Comparison of ENCODE assay signal across 7 cellular contexts in genomic region chr2:113156278-113157107, GRCh38. TPM values are rescaled to one million over a fixed set of nuclear protein-coding genes. Genes with fewer than 3 reads are reported as not detected.
DNase-seq lines count a peak whose midpoint lies in the region; ATAC-seq and TF ChIP-seq lines count a peak whose summit lies in the region.

No MANE protein-coding gene starts in this region.

- no peaks in the 10 kb centered on the region for H3K9me3 Mint-ChIP-seq in endodermal cell

- DNase-seq in NCI-H345 (lab: John Stamatoyannopoulos, UW) (peak; percentile 66), endodermal cell (peak; percentile 74), prostate gland (ENCODE audit: low spot score) (no peak), caudate nucleus (lab: John Stamatoyannopoulos, UW) (no peak)

- no peaks in the 10 kb centered on the region for H3K4me1 ChIP-seq in endodermal cell (ENCODE audit: control insufficient read depth, insufficient read depth, low read length)
- H3K4me1 ChIP-seq in prostate gland (replicated peaks): peaks cover 5% of the 10 kb centered on the region

- H3K27ac ChIP-seq in endodermal cell (ENCODE audit: low read depth, low read length) (no peak overlapping the region), prostate gland (peak overlapping the region; percentile 69 to 95), caudate nucleus (ENCODE audit: low read depth, low read length) (no peak overlapping the region)

- no peaks in the 10 kb centered on the region for H3K36me3 Mint-ChIP-seq in endodermal cell (ENCODE audit: low read depth)

- H3K9ac ChIP-seq in endodermal cell (ENCODE audit: extremely low read depth, low read length, poor library complexity, severe bottlenecking): no peak overlapping the region

- no peak for TF ChIP-seq POLR2A in prostate gland (IDR thresholded peaks at IDR 0.05)

- H3K4me3 ChIP-seq in endodermal cell (ENCODE audit: low read length) (peak overlapping the region; percentile 56), prostate gland (peak overlapping the region; percentile 57 to 72)

- intact Hi-C loops in prostate gland (cut with DNase I): no loop called here

- H3K36me3 ChIP-seq in endodermal cell (ENCODE audit: control insufficient read depth, insufficient read depth, low read length) (no peaks in the 10 kb centered on the region), prostate gland (no peaks in the 10 kb centered on the region)

- H3K27ac Mint-ChIP-seq in endodermal cell: peak overlapping the region; percentile 68

- H3K4me3 Mint-ChIP-seq in endodermal cell: peak overlapping the region; percentile 54

- H3K9me3 ChIP-seq in endodermal cell (ENCODE audit: control insufficient read depth, low read length): no peaks in the 10 kb centered on the region
- H3K9me3 ChIP-seq in prostate gland: no peaks in the 10 kb centered on the region

- TF ChIP-seq CTCF in endodermal cell (conservative IDR thresholded peaks at IDR 0.05): no peak
- TF ChIP-seq CTCF in prostate gland (IDR thresholded peaks at IDR 0.05): no peak

- H3K27me3 ChIP-seq in endodermal cell (ENCODE audit: control insufficient read depth, insufficient read depth, low read length, poor library complexity, severe bottlenecking): peaks cover 9% of the 10 kb centered on the region
- no peaks in the 10 kb centered on the region for H3K27me3 ChIP-seq in prostate gland (replicated peaks; ENCODE audit: insufficient read depth)

- H3K4me1 Mint-ChIP-seq in endodermal cell: peaks cover 17% of the 10 kb centered on the region

- peak; percentile 5 for ATAC-seq in GM21723 (IDR thresholded peaks at IDR 0.05; ENCODE audit: unreplicated experiment)
- ATAC-seq in GM21423 (IDR thresholded peaks at IDR 0.05; ENCODE audit: unreplicated experiment): no peak
- no peak for ATAC-seq in HG02884 (IDR thresholded peaks at IDR 0.05; ENCODE audit: unreplicated experiment)

- WGBS in endodermal cell (ENCODE audit: insufficient coverage in 1 of 2, insufficient read length in 1 of 2), 2 experiments: 71% methylated on average over 8 to 9 of the region's 9 CpGs
- WGBS in prostate gland: 42% methylated on average over 9 of the region's 9 CpGs

- H3K27me3 Mint-ChIP-seq in endodermal cell (ENCODE audit: insufficient read depth): peaks cover 26% of the 10 kb centered on the region

RNA-seq across cellular contexts. Expression of gene PSD4, which starts 17.3 kb away (rescaled TPM):
- 10 to 100 TPM in 1 of 2 donors, 1 to 10 TPM in 1; 5.2 to 13.3 TPM for total RNA-seq in endodermal cell
- 1.6 TPM for polyA plus RNA-seq in endodermal cell (2013, experiment 1 of 2)
- 1.7 TPM for polyA plus RNA-seq in endodermal cell (2013, experiment 2 of 2)
- 100 to 1,000 TPM; 139 to 221 TPM for total RNA-seq in prostate gland

RNA-seq across cellular contexts. Expression of gene IL1RN, which starts 29.1 kb away (rescaled TPM):
- total RNA-seq in endodermal cell: not detected
- polyA plus RNA-seq in endodermal cell (2013, experiment 1 of 2): not detected
- not detected for polyA plus RNA-seq in endodermal cell (2013, experiment 2 of 2)
- 1 to 10 TPM; 3.7 to 4.4 TPM for total RNA-seq in prostate gland

Comparison
In these comparisons a context has a peak if more than half of its experiments do, and no peak if none do; other contexts are left out.
1. DNase-seq: peak in NCI-H345 (single experiment) and endodermal cell (single experiment); none in prostate gland (single experiment) and caudate nucleus (0 of 61).
2. H3K27ac ChIP-seq: peak in prostate gland (2 of 2); none in endodermal cell (single experiment) and caudate nucleus (single experiment).
3. RNA of gene PSD4, which starts 17.3 kb away (total RNA-seq): 139 to 221 TPM in prostate gland; 5.2 to 13.3 TPM in endodermal cell; every median in the first group is over 4 times any median in the second.
4. RNA of gene IL1RN, which starts 29.1 kb away (total RNA-seq): 3.7 to 4.4 TPM in prostate gland; not detected in endodermal cell; every median in the first group is over 4 times any median in the second.